ENCODE assay signal across 27 cellular contexts in the genomic region with DNA sequence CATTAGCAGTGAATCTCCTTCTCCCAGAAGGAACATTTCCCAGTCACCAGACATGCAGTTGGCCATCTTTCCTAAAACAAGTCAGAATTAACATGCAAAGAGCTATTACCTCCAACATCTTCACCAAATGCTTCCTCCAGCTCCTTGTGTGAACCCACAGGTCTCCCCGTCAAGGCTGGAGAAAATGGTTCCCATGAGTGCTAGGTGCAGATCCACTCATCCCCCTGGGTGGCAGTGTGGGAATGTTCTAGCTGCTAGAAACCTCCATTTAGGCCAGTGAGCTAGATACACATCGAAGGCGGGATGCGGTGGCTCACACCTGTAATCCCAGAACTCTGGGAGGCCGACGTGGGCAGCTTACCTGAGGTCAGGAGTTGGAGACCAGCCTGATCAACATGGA.
DNase-seq lines count a peak whose midpoint lies in the region; ATAC-seq and TF ChIP-seq lines count a peak whose summit lies in the region.
"Had no signal": no experiment of that assay in that cellular context is flagged by ENCODE, and none has a peak within 500 bp of the region (broad histone marks: within the 10 kb centered on the region; RNA-seq: fewer than 3 reads in every experiment).

No MANE protein-coding gene starts in this region.

- no peak overlapping the region for H4K5ac ChIP-seq in mesendoderm (ENCODE audit: low read length)

- H3K4me3 Mint-ChIP-seq in activated CD4-positive, alpha-beta T cell treated with anti-CD3 and anti-CD28 coated beads, Interleukin-2, amount 10 ng/mL, durations not matched to agents 7 days and 5 days = no peak overlapping the region
- H3K4me3 Mint-ChIP-seq in activated CD4-positive, alpha-beta T cell treated with anti-CD3 and anti-CD28 coated beads, Interleukin-2, amount 10 ng/mL, durations not matched to agents 24 days and 14 days = no peak overlapping the region
- H3K4me3 Mint-ChIP-seq: activated B cell treated with CpG ODN at 0.5 μM for 24 hours; activated naive CD8-positive, alpha-beta T cell; CD14-positive monocyte; stimulated activated naive CD8-positive, alpha-beta T cell treated with anti-CD3 and anti-CD28 coated beads, Interleukin-15, Interleukin-2, amounts not matched to agents 100 ng/mL and 50 ng/mL, for 24 hours had no signal

- no peak overlapping the region for H2BK120ac ChIP-seq in mesendoderm (ENCODE audit: low read depth, low read length)

- POLR2A ChIA-PET in activated CD4-positive, alpha-beta T cell treated with anti-CD3 and anti-CD28 coated beads, Interleukin-2, amount 10 ng/mL, durations not matched to agents 7 days and 5 days (lab: Charles Lee) = no interaction called here

- no peak overlapping the region for H3K4me3 ChIP-seq in WI38 (ENCODE audit: low read depth, low read length)
- no peak overlapping the region for H3K4me3 ChIP-seq in mesendoderm (ENCODE audit: low read length)
- H3K4me3 ChIP-seq: heart left ventricle, prostate gland, SK-N-MC had no signal

- no peaks in the 10 kb centered on the region for H3K36me3 ChIP-seq in mesendoderm (ENCODE audit: control insufficient read depth, insufficient read depth, low read length)
- H3K36me3 ChIP-seq: heart left ventricle, neutrophil, prostate gland had no signal

- H4K8ac ChIP-seq in mesendoderm (ENCODE audit: low read depth, low read length) = no peak overlapping the region

- peaks cover 11% of the 10 kb centered on the region for H3K9me3 Mint-ChIP-seq in activated CD4-positive, alpha-beta T cell treated with anti-CD3 and anti-CD28 coated beads, Interleukin-2, amount 10 ng/mL, durations not matched to agents 7 days and 5 days
- peaks cover 7% of the 10 kb centered on the region for H3K9me3 Mint-ChIP-seq in activated CD4-positive, alpha-beta T cell treated with anti-CD3 and anti-CD28 coated beads, Interleukin-2, amount 10 ng/mL, durations not matched to agents 24 days and 14 days
- H3K9me3 Mint-ChIP-seq: activated B cell treated with CpG ODN at 0.5 μM for 24 hours had no signal

- DNase-seq in activated CD4-positive, alpha-beta T cell treated with anti-CD3 and anti-CD28 coated beads, Interleukin-2, amount 10 ng/mL, durations not matched to agents 7 days and 5 days = peak; percentile 12
- DNase-seq in activated CD4-positive, alpha-beta T cell treated with anti-CD3 and anti-CD28 coated beads, Interleukin-2, amount 10 ng/mL, durations not matched to agents 24 days and 14 days = no peak
- DNase-seq in NCI-H460 (ENCODE audit: extremely low read depth, low read depth) (peak; percentile 8), mesendoderm (peak; percentile 21)
- DNase-seq in NK-92 treated with Interleukin-12 subunit alpha and Interleukin-12 subunit beta, amount 100 ng/mL, for 24 hours (lab: John Stamatoyannopoulos, UW) = no peak
- no peak for DNase-seq in stimulated activated naive CD4-positive, alpha-beta T cell treated with Interleukin-2 at 50 U/mL for 16 hours (lab: John Stamatoyannopoulos, UW)
- DNase-seq: ACHN; activated B cell treated with CpG ODN at 0.5 μM for 24 hours; activated CD4-positive, alpha-beta T cell treated with anti-CD3 and anti-CD28 coated beads, Interleukin-2, amount 50 U/mL, for 48 hours; aorta; Calu3; central memory CD4-positive, alpha-beta T cell; left cardiac atrium; MV-4-11; NCI-H187 treated with DMSO at 0.1 percent for 48 hours; NCI-H345; stimulated activated CD4-positive, alpha-beta T cell treated with anti-CD3 and anti-CD28 coated beads, Interleukin-15, amount 100 ng/mL, for 24 hours had no signal

- no peaks in the 10 kb centered on the region for H3K27me3 Mint-ChIP-seq in activated CD4-positive, alpha-beta T cell treated with anti-CD3 and anti-CD28 coated beads, Interleukin-2, amount 10 ng/mL, durations not matched to agents 7 days and 5 days
- no peaks in the 10 kb centered on the region for H3K27me3 Mint-ChIP-seq in activated CD4-positive, alpha-beta T cell treated with anti-CD3 and anti-CD28 coated beads, Interleukin-2, amount 10 ng/mL, durations not matched to agents 24 days and 14 days
- H3K27me3 Mint-ChIP-seq: activated B cell treated with CpG ODN at 0.5 μM for 24 hours; activated naive CD8-positive, alpha-beta T cell had no signal

- 0 out of 2 replicates have a peak, but pooled peaks have one; percentile 10 for TF ChIP-seq CTCF in WI38 (IDR thresholded peaks at IDR 0.05; ENCODE audit: low read depth, low read length)

- no peak overlapping the region for H2BK5ac ChIP-seq in mesendoderm (ENCODE audit: low read length)

- H3K27ac Mint-ChIP-seq in activated CD4-positive, alpha-beta T cell treated with anti-CD3 and anti-CD28 coated beads, Interleukin-2, amount 10 ng/mL, durations not matched to agents 7 days and 5 days = no peak overlapping the region
- H3K27ac Mint-ChIP-seq in activated CD4-positive, alpha-beta T cell treated with anti-CD3 and anti-CD28 coated beads, Interleukin-2, amount 10 ng/mL, durations not matched to agents 24 days and 14 days = no peak overlapping the region
- H3K27ac Mint-ChIP-seq: activated B cell treated with CpG ODN at 0.5 μM for 24 hours; activated naive CD8-positive, alpha-beta T cell; stimulated activated naive CD8-positive, alpha-beta T cell treated with anti-CD3 and anti-CD28 coated beads, Interleukin-15, Interleukin-2, amounts not matched to agents 100 ng/mL and 50 ng/mL, for 24 hours had no signal

- CTCF ChIA-PET in activated CD4-positive, alpha-beta T cell treated with anti-CD3 and anti-CD28 coated beads, Interleukin-2, amount 10 ng/mL, durations not matched to agents 7 days and 5 days (lab: Charles Lee) = no interaction called here

- no peak overlapping the region for H3K27ac ChIP-seq in mesendoderm (ENCODE audit: low read depth, low read length)
- H3K27ac ChIP-seq: heart left ventricle, KMS-11, neutrophil, prostate gland, SK-N-MC had no signal

- no peaks in the 10 kb centered on the region for H3K79me1 ChIP-seq in mesendoderm (ENCODE audit: low read length)

- no peak overlapping the region for H3K23ac ChIP-seq in mesendoderm (ENCODE audit: low read length)

- H3K4me1 ChIP-seq in mesendoderm (ENCODE audit: control insufficient read depth, low read depth, low read length) = no peaks in the 10 kb centered on the region
- H3K4me1 ChIP-seq: heart left ventricle, prostate gland had no signal

- no CpG with 5 or more reads among the region's 6 CpGs for WGBS in mesendoderm (ENCODE audit: extremely low coverage, insufficient coverage, low lambda C conversion rate)

- no peak overlapping the region for H3K4me2 ChIP-seq in mesendoderm (ENCODE audit: low read length)
- H3K4me2 ChIP-seq: KMS-11 had no signal

- no peaks in the 10 kb centered on the region for H3K4me1 Mint-ChIP-seq in activated CD4-positive, alpha-beta T cell treated with anti-CD3 and anti-CD28 coated beads, Interleukin-2, amount 10 ng/mL, durations not matched to agents 7 days and 5 days
- H3K4me1 Mint-ChIP-seq in activated CD4-positive, alpha-beta T cell treated with anti-CD3 and anti-CD28 coated beads, Interleukin-2, amount 10 ng/mL, durations not matched to agents 24 days and 14 days = no peaks in the 10 kb centered on the region
- H3K4me1 Mint-ChIP-seq: activated B cell treated with CpG ODN at 0.5 μM for 24 hours, CD14-positive monocyte had no signal

- no peak overlapping the region for H2BK15ac ChIP-seq in mesendoderm (replicated peaks; ENCODE audit: low read depth)

- H3K56ac ChIP-seq in mesendoderm (ENCODE audit: low read length) = no peak overlapping the region

- no peak overlapping the region for H3K18ac ChIP-seq in mesendoderm (ENCODE audit: low read length)

- ATAC-seq in HG03097 (IDR thresholded peaks at IDR 0.05; ENCODE audit: low FRiP score, unreplicated experiment) = no peak
- ATAC-seq: heart left ventricle, left cardiac atrium had no signal

- H3K36me3 Mint-ChIP-seq in activated CD4-positive, alpha-beta T cell treated with anti-CD3 and anti-CD28 coated beads, Interleukin-2, amount 10 ng/mL, durations not matched to agents 7 days and 5 days (ENCODE audit: low read depth) = no peaks in the 10 kb centered on the region
- no peaks in the 10 kb centered on the region for H3K36me3 Mint-ChIP-seq in activated CD4-positive, alpha-beta T cell treated with anti-CD3 and anti-CD28 coated beads, Interleukin-2, amount 10 ng/mL, durations not matched to agents 24 days and 14 days (ENCODE audit: low read depth)
- H3K36me3 Mint-ChIP-seq: activated naive CD8-positive, alpha-beta T cell; CD14-positive monocyte had no signal

- no peak overlapping the region for H3K9ac ChIP-seq in mesendoderm (ENCODE audit: low read length)
- H3K9ac ChIP-seq: KMS-11 had no signal

- no peak overlapping the region for H3K4ac ChIP-seq in mesendoderm (ENCODE audit: low read depth, low read length)

- H3K27me3 ChIP-seq in mesendoderm (ENCODE audit: insufficient read depth, low read length, poor library complexity) = no peaks in the 10 kb centered on the region
- H3K27me3 ChIP-seq: heart left ventricle, neutrophil had no signal

- intact Hi-C loops in activated CD4-positive, alpha-beta T cell treated with anti-CD3 and anti-CD28 coated beads, Interleukin-2, amount 10 ng/mL, durations not matched to agents 24 days and 14 days (cut with micrococcal nuclease) = no loop called here

- no peak overlapping the region for H2AK5ac ChIP-seq in mesendoderm (ENCODE audit: low read length)

- no peaks in the 10 kb centered on the region for H3K79me2 ChIP-seq in mesendoderm (ENCODE audit: control insufficient read depth, insufficient read depth, low read length)

Comparison
In these comparisons a context has a peak if more than half of its experiments do, and no peak if none do; other contexts are left out.
1. DNase-seq: peak in activated CD4-positive, alpha-beta T cell treated with anti-CD3 and anti-CD28 coated beads, Interleukin-2, amount 10 ng/mL, durations not matched to agents 7 days and 5 days (single experiment), NCI-H460 (single experiment) and mesendoderm (single experiment); none in activated CD4-positive, alpha-beta T cell treated with anti-CD3 and anti-CD28 coated beads, Interleukin-2, amount 10 ng/mL, durations not matched to agents 24 days and 14 days (single experiment), NK-92 treated with Interleukin-12 subunit alpha and Interleukin-12 subunit beta, amount 100 ng/mL, for 24 hours (single experiment) and stimulated activated naive CD4-positive, alpha-beta T cell treated with Interleukin-2 at 50 U/mL for 16 hours (single experiment).